Comparison of ENCODE assay signal across 2 cellular contexts in genomic region chr1:176863613-176864012, GRCh38.
TF ChIP-seq lines count a peak whose summit lies in the region.

No MANE protein-coding gene starts in this region.

TF ChIP-seq in WTC11, 78 proteins besides CTCF, POLR2A, EP300 and RAD21 (continued from another document and continues in another):
- TF ChIP-seq, protein P1, sequence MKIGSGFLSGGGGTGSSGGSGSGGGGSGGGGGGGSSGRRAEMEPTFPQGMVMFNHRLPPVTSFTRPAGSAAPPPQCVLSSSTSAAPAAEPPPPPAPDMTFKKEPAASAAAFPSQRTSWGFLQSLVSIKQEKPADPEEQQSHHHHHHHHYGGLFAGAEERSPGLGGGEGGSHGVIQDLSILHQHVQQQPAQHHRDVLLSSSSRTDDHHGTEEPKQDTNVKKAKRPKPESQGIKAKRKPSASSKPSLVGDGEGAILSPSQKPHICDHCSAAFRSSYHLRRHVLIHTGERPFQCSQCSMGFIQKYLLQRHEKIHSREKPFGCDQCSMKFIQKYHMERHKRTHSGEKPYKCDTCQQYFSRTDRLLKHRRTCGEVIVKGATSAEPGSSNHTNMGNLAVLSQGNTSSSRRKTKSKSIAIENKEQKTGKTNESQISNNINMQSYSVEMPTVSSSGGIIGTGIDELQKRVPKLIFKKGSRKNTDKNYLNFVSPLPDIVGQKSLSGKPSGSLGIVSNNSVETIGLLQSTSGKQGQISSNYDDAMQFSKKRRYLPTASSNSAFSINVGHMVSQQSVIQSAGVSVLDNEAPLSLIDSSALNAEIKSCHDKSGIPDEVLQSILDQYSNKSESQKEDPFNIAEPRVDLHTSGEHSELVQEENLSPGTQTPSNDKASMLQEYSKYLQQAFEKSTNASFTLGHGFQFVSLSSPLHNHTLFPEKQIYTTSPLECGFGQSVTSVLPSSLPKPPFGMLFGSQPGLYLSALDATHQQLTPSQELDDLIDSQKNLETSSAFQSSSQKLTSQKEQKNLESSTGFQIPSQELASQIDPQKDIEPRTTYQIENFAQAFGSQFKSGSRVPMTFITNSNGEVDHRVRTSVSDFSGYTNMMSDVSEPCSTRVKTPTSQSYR (CRISPR knock-in tag; IDR thresholded peaks at IDR 0.05), result no peak
- TF ChIP-seq, protein P2, sequence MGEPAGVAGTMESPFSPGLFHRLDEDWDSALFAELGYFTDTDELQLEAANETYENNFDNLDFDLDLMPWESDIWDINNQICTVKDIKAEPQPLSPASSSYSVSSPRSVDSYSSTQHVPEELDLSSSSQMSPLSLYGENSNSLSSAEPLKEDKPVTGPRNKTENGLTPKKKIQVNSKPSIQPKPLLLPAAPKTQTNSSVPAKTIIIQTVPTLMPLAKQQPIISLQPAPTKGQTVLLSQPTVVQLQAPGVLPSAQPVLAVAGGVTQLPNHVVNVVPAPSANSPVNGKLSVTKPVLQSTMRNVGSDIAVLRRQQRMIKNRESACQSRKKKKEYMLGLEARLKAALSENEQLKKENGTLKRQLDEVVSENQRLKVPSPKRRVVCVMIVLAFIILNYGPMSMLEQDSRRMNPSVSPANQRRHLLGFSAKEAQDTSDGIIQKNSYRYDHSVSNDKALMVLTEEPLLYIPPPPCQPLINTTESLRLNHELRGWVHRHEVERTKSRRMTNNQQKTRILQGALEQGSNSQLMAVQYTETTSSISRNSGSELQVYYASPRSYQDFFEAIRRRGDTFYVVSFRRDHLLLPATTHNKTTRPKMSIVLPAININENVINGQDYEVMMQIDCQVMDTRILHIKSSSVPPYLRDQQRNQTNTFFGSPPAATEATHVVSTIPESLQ (CRISPR knock-in tag; IDR thresholded peaks at IDR 0.05), result no peak
- TF ChIP-seq, protein P3, sequence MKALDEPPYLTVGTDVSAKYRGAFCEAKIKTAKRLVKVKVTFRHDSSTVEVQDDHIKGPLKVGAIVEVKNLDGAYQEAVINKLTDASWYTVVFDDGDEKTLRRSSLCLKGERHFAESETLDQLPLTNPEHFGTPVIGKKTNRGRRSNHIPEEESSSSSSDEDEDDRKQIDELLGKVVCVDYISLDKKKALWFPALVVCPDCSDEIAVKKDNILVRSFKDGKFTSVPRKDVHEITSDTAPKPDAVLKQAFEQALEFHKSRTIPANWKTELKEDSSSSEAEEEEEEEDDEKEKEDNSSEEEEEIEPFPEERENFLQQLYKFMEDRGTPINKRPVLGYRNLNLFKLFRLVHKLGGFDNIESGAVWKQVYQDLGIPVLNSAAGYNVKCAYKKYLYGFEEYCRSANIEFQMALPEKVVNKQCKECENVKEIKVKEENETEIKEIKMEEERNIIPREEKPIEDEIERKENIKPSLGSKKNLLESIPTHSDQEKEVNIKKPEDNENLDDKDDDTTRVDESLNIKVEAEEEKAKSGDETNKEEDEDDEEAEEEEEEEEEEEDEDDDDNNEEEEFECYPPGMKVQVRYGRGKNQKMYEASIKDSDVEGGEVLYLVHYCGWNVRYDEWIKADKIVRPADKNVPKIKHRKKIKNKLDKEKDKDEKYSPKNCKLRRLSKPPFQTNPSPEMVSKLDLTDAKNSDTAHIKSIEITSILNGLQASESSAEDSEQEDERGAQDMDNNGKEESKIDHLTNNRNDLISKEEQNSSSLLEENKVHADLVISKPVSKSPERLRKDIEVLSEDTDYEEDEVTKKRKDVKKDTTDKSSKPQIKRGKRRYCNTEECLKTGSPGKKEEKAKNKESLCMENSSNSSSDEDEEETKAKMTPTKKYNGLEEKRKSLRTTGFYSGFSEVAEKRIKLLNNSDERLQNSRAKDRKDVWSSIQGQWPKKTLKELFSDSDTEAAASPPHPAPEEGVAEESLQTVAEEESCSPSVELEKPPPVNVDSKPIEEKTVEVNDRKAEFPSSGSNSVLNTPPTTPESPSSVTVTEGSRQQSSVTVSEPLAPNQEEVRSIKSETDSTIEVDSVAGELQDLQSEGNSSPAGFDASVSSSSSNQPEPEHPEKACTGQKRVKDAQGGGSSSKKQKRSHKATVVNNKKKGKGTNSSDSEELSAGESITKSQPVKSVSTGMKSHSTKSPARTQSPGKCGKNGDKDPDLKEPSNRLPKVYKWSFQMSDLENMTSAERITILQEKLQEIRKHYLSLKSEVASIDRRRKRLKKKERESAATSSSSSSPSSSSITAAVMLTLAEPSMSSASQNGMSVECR (CRISPR knock-in tag; IDR thresholded peaks at IDR 0.05; ENCODE audit: borderline replicate concordance), result no peak
- TF ChIP-seq, protein P4, sequence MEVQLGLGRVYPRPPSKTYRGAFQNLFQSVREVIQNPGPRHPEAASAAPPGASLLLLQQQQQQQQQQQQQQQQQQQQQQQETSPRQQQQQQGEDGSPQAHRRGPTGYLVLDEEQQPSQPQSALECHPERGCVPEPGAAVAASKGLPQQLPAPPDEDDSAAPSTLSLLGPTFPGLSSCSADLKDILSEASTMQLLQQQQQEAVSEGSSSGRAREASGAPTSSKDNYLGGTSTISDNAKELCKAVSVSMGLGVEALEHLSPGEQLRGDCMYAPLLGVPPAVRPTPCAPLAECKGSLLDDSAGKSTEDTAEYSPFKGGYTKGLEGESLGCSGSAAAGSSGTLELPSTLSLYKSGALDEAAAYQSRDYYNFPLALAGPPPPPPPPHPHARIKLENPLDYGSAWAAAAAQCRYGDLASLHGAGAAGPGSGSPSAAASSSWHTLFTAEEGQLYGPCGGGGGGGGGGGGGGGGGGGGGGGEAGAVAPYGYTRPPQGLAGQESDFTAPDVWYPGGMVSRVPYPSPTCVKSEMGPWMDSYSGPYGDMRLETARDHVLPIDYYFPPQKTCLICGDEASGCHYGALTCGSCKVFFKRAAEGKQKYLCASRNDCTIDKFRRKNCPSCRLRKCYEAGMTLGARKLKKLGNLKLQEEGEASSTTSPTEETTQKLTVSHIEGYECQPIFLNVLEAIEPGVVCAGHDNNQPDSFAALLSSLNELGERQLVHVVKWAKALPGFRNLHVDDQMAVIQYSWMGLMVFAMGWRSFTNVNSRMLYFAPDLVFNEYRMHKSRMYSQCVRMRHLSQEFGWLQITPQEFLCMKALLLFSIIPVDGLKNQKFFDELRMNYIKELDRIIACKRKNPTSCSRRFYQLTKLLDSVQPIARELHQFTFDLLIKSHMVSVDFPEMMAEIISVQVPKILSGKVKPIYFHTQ (CRISPR knock-in tag; IDR thresholded peaks at IDR 0.05), result no peak
- no peak for TF ChIP-seq SP1 (CRISPR knock-in tag; conservative IDR thresholded peaks at IDR 0.05)
- TF ChIP-seq, protein P5, sequence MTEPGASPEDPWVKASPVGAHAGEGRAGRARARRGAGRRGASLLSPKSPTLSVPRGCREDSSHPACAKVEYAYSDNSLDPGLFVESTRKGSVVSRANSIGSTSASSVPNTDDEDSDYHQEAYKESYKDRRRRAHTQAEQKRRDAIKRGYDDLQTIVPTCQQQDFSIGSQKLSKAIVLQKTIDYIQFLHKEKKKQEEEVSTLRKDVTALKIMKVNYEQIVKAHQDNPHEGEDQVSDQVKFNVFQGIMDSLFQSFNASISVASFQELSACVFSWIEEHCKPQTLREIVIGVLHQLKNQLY (CRISPR knock-in tag; IDR thresholded peaks at IDR 0.05), result no peak

TF ChIP-seq in SK-N-SH, 30 proteins besides CTCF, POLR2A, EP300 and RAD21 (continued from another document):
- TF ChIP-seq, protein P6, sequence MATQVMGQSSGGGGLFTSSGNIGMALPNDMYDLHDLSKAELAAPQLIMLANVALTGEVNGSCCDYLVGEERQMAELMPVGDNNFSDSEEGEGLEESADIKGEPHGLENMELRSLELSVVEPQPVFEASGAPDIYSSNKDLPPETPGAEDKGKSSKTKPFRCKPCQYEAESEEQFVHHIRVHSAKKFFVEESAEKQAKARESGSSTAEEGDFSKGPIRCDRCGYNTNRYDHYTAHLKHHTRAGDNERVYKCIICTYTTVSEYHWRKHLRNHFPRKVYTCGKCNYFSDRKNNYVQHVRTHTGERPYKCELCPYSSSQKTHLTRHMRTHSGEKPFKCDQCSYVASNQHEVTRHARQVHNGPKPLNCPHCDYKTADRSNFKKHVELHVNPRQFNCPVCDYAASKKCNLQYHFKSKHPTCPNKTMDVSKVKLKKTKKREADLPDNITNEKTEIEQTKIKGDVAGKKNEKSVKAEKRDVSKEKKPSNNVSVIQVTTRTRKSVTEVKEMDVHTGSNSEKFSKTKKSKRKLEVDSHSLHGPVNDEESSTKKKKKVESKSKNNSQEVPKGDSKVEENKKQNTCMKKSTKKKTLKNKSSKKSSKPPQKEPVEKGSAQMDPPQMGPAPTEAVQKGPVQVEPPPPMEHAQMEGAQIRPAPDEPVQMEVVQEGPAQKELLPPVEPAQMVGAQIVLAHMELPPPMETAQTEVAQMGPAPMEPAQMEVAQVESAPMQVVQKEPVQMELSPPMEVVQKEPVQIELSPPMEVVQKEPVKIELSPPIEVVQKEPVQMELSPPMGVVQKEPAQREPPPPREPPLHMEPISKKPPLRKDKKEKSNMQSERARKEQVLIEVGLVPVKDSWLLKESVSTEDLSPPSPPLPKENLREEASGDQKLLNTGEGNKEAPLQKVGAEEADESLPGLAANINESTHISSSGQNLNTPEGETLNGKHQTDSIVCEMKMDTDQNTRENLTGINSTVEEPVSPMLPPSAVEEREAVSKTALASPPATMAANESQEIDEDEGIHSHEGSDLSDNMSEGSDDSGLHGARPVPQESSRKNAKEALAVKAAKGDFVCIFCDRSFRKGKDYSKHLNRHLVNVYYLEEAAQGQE (IDR thresholded peaks at IDR 0.05; ENCODE audit: low read depth, low read length), result no peak
- TF ChIP-seq FOXJ3 (CRISPR knock-in tag; IDR thresholded peaks at IDR 0.05) (no peak), MXI1 (IDR thresholded peaks at IDR 0.05; ENCODE audit: low read depth, low read length) (no peak), TEAD4 (IDR thresholded peaks at IDR 0.05; ENCODE audit: borderline replicate concordance, insufficient read depth) (no peak), YY1 (IDR thresholded peaks at IDR 0.05; ENCODE audit: low read depth) (no peak), RCOR1 (IDR thresholded peaks at IDR 0.05; ENCODE audit: low read length) (no peak), POLR2AphosphoS5 (IDR thresholded peaks at IDR 0.05; ENCODE audit: low read depth, low read length) (no peak), FOSL2 (IDR thresholded peaks at IDR 0.05; ENCODE audit: borderline replicate concordance, low read depth) (no peak), SIN3A (IDR thresholded peaks at IDR 0.05; ENCODE audit: borderline replicate concordance, low read depth, low read length) (no peak), SMC3 (IDR thresholded peaks at IDR 0.05; ENCODE audit: low read depth, low read length) (no peak), TAF1 (IDR thresholded peaks at IDR 0.05; ENCODE audit: borderline replicate concordance, low read depth, low read length) (no peak)
- TF ChIP-seq, protein P7, sequence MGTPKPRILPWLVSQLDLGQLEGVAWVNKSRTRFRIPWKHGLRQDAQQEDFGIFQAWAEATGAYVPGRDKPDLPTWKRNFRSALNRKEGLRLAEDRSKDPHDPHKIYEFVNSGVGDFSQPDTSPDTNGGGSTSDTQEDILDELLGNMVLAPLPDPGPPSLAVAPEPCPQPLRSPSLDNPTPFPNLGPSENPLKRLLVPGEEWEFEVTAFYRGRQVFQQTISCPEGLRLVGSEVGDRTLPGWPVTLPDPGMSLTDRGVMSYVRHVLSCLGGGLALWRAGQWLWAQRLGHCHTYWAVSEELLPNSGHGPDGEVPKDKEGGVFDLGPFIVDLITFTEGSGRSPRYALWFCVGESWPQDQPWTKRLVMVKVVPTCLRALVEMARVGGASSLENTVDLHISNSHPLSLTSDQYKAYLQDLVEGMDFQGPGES (IDR thresholded peaks at IDR 0.05; ENCODE audit: low read depth, low read length), result no peak
TF ChIP-seq in SK-N-SH: peak in this region for 0.
